Comparison of ENCODE assay signal across 13 cellular contexts in the genomic region with DNA sequence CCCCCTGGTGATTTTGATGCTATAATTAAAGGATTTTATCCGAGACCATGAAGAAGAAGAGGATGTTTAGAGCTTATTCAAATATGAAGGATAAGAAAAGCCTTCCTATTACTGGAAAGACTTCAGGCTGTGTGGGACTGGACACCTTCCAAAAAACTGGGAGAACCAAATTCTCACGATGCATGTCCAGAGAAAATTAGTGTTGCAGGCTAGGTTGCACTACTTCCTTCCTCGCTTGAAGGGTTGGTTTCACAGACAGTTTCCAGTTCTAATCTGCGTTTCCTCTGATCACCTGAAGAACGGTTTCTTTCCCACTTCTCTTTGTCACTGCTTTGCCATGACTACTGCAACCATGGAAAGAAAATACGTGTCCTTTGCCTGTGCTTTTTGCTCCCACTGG. TPM values are rescaled to one million over a fixed set of nuclear protein-coding genes. Genes with fewer than 3 reads are reported as not detected.
DNase-seq lines count a peak whose midpoint lies in the region; ATAC-seq and TF ChIP-seq lines count a peak whose summit lies in the region.
"Had no signal": no experiment of that assay in that cellular context is flagged by ENCODE, and none has a peak within 500 bp of the region (broad histone marks: within the 10 kb centered on the region; RNA-seq: fewer than 3 reads in every experiment).

No MANE protein-coding gene starts in this region.

- H2BK15ac ChIP-seq in mesenchymal stem cell (ENCODE audit: low read depth, poor library complexity, severe bottlenecking), result no peak overlapping the region

- H3K27me3 ChIP-seq in PC-3 (ENCODE audit: low read length), result no peaks in the 10 kb centered on the region
- no peaks in the 10 kb centered on the region for H3K27me3 ChIP-seq in mesenchymal stem cell (ENCODE audit: control insufficient read depth in 1 of 2, insufficient read depth in 1 of 2, low read length in 2 of 2)

- H2AFZ ChIP-seq in PC-3 (ENCODE audit: low read length), result no peak overlapping the region
- no peak overlapping the region for H2AFZ ChIP-seq in mesenchymal stem cell (ENCODE audit: low read depth, low read length)

- H2BK5ac ChIP-seq in mesenchymal stem cell (ENCODE audit: low read depth, low read length, poor library complexity, severe bottlenecking), result no peak overlapping the region

- no peak overlapping the region for H3K9ac ChIP-seq in PC-3 (ENCODE audit: low read length)
- no peak overlapping the region for H3K9ac ChIP-seq in mesenchymal stem cell (ENCODE audit: low read length)

- peaks cover 27% of the 10 kb centered on the region for H3K79me1 ChIP-seq in mesenchymal stem cell (replicated peaks; ENCODE audit: low read length, poor library complexity, severe bottlenecking)

- ATAC-seq in PC-3 (no peak), omental fat pad (ENCODE audit: low FRiP score) (no peak)
- ATAC-seq: Panc1 had no signal

- H3K9me2 ChIP-seq in PC-3 (replicated peaks; ENCODE audit: low read length), result no peaks in the 10 kb centered on the region

- CTCF ChIA-PET in PC-3 (lab: Charles Lee), result interaction anchor here (0.7 kb wide), 1 partner anchor 58 kb away, joined by 3 read pairs; no protein-coding TSS in a partner anchor

- H3K14ac ChIP-seq in mesenchymal stem cell (ENCODE audit: low read length in 2 of 2), result no peak overlapping the region

- H4K20me1 ChIP-seq in PC-3 (ENCODE audit: low read length), result peaks cover 15% of the 10 kb centered on the region; the same call in 1 of the 2 replicates

- peaks cover 56% of the 10 kb centered on the region for H3K79me2 ChIP-seq in PC-3 (ENCODE audit: low read length)

- H3K4me1 ChIP-seq in PC-3 (ENCODE audit: insufficient read depth, low read length) (peaks cover 34% of the 10 kb centered on the region), mesenchymal stem cell (ENCODE audit: control insufficient read depth, insufficient read depth, low read depth, low read length) (peaks cover 11% of the 10 kb centered on the region)

- no peak overlapping the region for H3K4ac ChIP-seq in mesenchymal stem cell (ENCODE audit: low read depth in 1 of 2, low read length in 2 of 2)

- WGBS in mesenchymal stem cell, result 95% methylated on average over 5 of the region's 6 CpGs

- no peaks in the 10 kb centered on the region for H3F3A ChIP-seq in PC-3 (ENCODE audit: low read length, unreplicated experiment)

- H2BK120ac ChIP-seq in mesenchymal stem cell (ENCODE audit: low read depth, low read length), result no peak overlapping the region

- DNase-seq in EH (ENCODE audit: low read depth) (peak; percentile 8), PC-3 (no peak), fibroblast of the aortic adventitia (ENCODE audit: low read depth) (peak; percentile 32), renal cortical epithelial cell (ENCODE audit: low read depth) (peak; percentile 49), omental fat pad (ENCODE audit: low spot score) (no peak), mesenchymal stem cell (no peak)
- no peak for DNase-seq in activated CD4-positive, alpha-beta T cell treated with anti-CD3 and anti-CD28 coated beads, Interleukin-2, amount 50 U/mL, for 4 hours
- no peak for DNase-seq in activated T-helper 1 cell treated with anti-CD3 and anti-CD28 coated beads, Interleukin-12 subunit alpha, Interleukin-12 subunit beta, Interleukin-2, Interleukin-4 antibody, amounts not matched to agents 30 ng/mL and 10 ng/mL and 1 ng/mL, durations not matched to agents 14 hours and 24 hours and 36 hours (ENCODE audit: low spot score)
- DNase-seq: activated CD4-positive, alpha-beta memory T cell treated with anti-CD3 and anti-CD28 coated beads for 36 hours; activated gamma-delta T cell; stimulated activated CD8-positive, alpha-beta memory T cell treated with anti-CD3 and anti-CD28 coated beads, Interleukin-4, amount 100 ng/mL, for 48 hours; T-helper 2 cell had no signal

- H2AK5ac ChIP-seq in mesenchymal stem cell (ENCODE audit: low read length, severe bottlenecking), result no peak overlapping the region

- no peaks in the 10 kb centered on the region for H3K4me1 Mint-ChIP-seq in activated T-helper 1 cell treated with anti-CD3 and anti-CD28 coated beads, Interleukin-12 subunit alpha, Interleukin-12 subunit beta, Interleukin-2, Interleukin-4 antibody, amounts not matched to agents 30 ng/mL and 10 ng/mL and 1 ng/mL, durations not matched to agents 14 hours and 24 hours and 36 hours (ENCODE audit: low read depth)

- H3K27ac Mint-ChIP-seq in activated T-helper 1 cell treated with anti-CD3 and anti-CD28 coated beads, Interleukin-12 subunit alpha, Interleukin-12 subunit beta, Interleukin-2, Interleukin-4 antibody, amounts not matched to agents 30 ng/mL and 10 ng/mL and 1 ng/mL, durations not matched to agents 14 hours and 24 hours and 36 hours, result no peak overlapping the region
- H3K27ac Mint-ChIP-seq: activated CD4-positive, alpha-beta memory T cell treated with anti-CD3 and anti-CD28 coated beads for 36 hours had no signal

- H3K4me3 Mint-ChIP-seq in activated T-helper 1 cell treated with anti-CD3 and anti-CD28 coated beads, Interleukin-12 subunit alpha, Interleukin-12 subunit beta, Interleukin-2, Interleukin-4 antibody, amounts not matched to agents 30 ng/mL and 10 ng/mL and 1 ng/mL, durations not matched to agents 14 hours and 24 hours and 36 hours, result no peak overlapping the region
- H3K4me3 Mint-ChIP-seq: activated CD4-positive, alpha-beta memory T cell treated with anti-CD3 and anti-CD28 coated beads for 36 hours had no signal

- H3K18ac ChIP-seq in mesenchymal stem cell (ENCODE audit: low read depth in 1 of 2, low read length in 2 of 2), result no peak overlapping the region

- TF ChIP-seq CTCF in PC-3 (conservative IDR thresholded peaks at IDR 0.05; ENCODE audit: low read depth, low read length) (no peak), fibroblast of the aortic adventitia (IDR thresholded peaks at IDR 0.05; ENCODE audit: insufficient read depth, low read length) (no peak), omental fat pad (IDR thresholded peaks at IDR 0.05) (no peak)

- H4K8ac ChIP-seq in mesenchymal stem cell (ENCODE audit: low read length), result no peak overlapping the region

- POLR2A ChIA-PET in PC-3 (lab: Charles Lee; ENCODE audit: unreplicated experiment), result no interaction called here

- no peaks in the 10 kb centered on the region for H3K36me3 Mint-ChIP-seq in activated T-helper 1 cell treated with anti-CD3 and anti-CD28 coated beads, Interleukin-12 subunit alpha, Interleukin-12 subunit beta, Interleukin-2, Interleukin-4 antibody, amounts not matched to agents 30 ng/mL and 10 ng/mL and 1 ng/mL, durations not matched to agents 14 hours and 24 hours and 36 hours (ENCODE audit: low read depth)
- H3K36me3 Mint-ChIP-seq: activated CD4-positive, alpha-beta memory T cell treated with anti-CD3 and anti-CD28 coated beads for 36 hours had no signal

- H3K27me3 Mint-ChIP-seq in activated T-helper 1 cell treated with anti-CD3 and anti-CD28 coated beads, Interleukin-12 subunit alpha, Interleukin-12 subunit beta, Interleukin-2, Interleukin-4 antibody, amounts not matched to agents 30 ng/mL and 10 ng/mL and 1 ng/mL, durations not matched to agents 14 hours and 24 hours and 36 hours (ENCODE audit: insufficient read depth), result peaks cover 46% of the 10 kb centered on the region

- H3K4me2 ChIP-seq in PC-3 (ENCODE audit: low read length) (peak overlapping the region; percentile 83), mesenchymal stem cell (ENCODE audit: low read length, poor library complexity, severe bottlenecking) (no peak overlapping the region)

- no peaks in the 10 kb centered on the region for H3K9me3 Mint-ChIP-seq in activated T-helper 1 cell treated with anti-CD3 and anti-CD28 coated beads, Interleukin-12 subunit alpha, Interleukin-12 subunit beta, Interleukin-2, Interleukin-4 antibody, amounts not matched to agents 30 ng/mL and 10 ng/mL and 1 ng/mL, durations not matched to agents 14 hours and 24 hours and 36 hours
- H3K9me3 Mint-ChIP-seq: activated CD4-positive, alpha-beta memory T cell treated with anti-CD3 and anti-CD28 coated beads for 36 hours had no signal

- H4K91ac ChIP-seq in mesenchymal stem cell (ENCODE audit: low read length), result no peak overlapping the region

- H3K27ac ChIP-seq in PC-3 (ENCODE audit: low read length) (no peak overlapping the region), mesenchymal stem cell (ENCODE audit: low read length, poor library complexity, severe bottlenecking) (no peak overlapping the region)

- H3K4me3 ChIP-seq in PC-3 (ENCODE audit: low read length) (peak overlapping the region; percentile 26), fibroblast of the aortic adventitia (ENCODE audit: low read depth, low read length) (no peak overlapping the region), mesenchymal stem cell (ENCODE audit: insufficient read depth in 1 of 2, low read depth in 1 of 2, low read length in 2 of 2) (no peak overlapping the region)

- BruUV-seq in PC-3 (replicated peaks; lab: Mats Ljungman, UMichigan), result no TSS peak

- H3K9me3 ChIP-seq in PC-3 (ENCODE audit: low read length), result no peaks in the 10 kb centered on the region
- no peaks in the 10 kb centered on the region for H3K9me3 ChIP-seq in mesenchymal stem cell (ENCODE audit: control insufficient read depth, low read length)

- intact Hi-C loops in PC-3 (cut with micrococcal nuclease), result no loop called here
- intact Hi-C loops in activated T-helper 1 cell treated with anti-CD3 and anti-CD28 coated beads, Interleukin-12 subunit alpha, Interleukin-12 subunit beta, Interleukin-2, Interleukin-4 antibody, amounts not matched to agents 30 ng/mL and 10 ng/mL and 1 ng/mL, durations not matched to agents 14 hours and 24 hours and 36 hours (cut with micrococcal nuclease), result no loop called here

- no peak overlapping the region for H2BK12ac ChIP-seq in mesenchymal stem cell (ENCODE audit: low read length in 2 of 2)

- H3K23ac ChIP-seq in mesenchymal stem cell (ENCODE audit: low read length in 2 of 2), result no peak overlapping the region

- peaks cover 4% of the 10 kb centered on the region; the same call in 1 of the 2 replicates for H3K36me3 ChIP-seq in PC-3 (ENCODE audit: low read depth, low read length)
- H3K36me3 ChIP-seq in mesenchymal stem cell (ENCODE audit: control insufficient read depth in 1 of 2, insufficient read depth in 2 of 2, low read depth in 1 of 2, low read length in 2 of 2), result peaks cover 0 to 3% of the 10 kb centered on the region in 2 experiments

RNA-seq across cellular contexts. Expression of a gene that starts 2.0 kb away (rescaled TPM):
- total RNA-seq in PC-3 (2014; rRNA removed) (13.3 and 17.7 TPM in 2 replicates), fibroblast of the aortic adventitia (ENCODE audit: low replicate concordance) (2.0 and 12.0 TPM in 2 replicates), renal cortical epithelial cell (10.8 and 14.1 TPM in 2 replicates), omental fat pad (10 to 100 TPM; 15.7 to 31.6 (median 26.7) TPM)
- not detected in 2 replicates for total RNA-seq in activated T-helper 1 cell treated with anti-CD3 and anti-CD28 coated beads, Interleukin-12 subunit alpha, Interleukin-12 subunit beta, Interleukin-2, Interleukin-4 antibody, amounts not matched to agents 30 ng/mL and 10 ng/mL and 1 ng/mL, durations not matched to agents 14 hours and 24 hours and 36 hours
- 5.3 TPM for polyA plus RNA-seq in mesenchymal stem cell (2013, experiment 1 of 2)
- polyA plus RNA-seq in mesenchymal stem cell (2013, experiment 2 of 2), result 5.4 TPM
- total RNA-seq: activated CD4-positive, alpha-beta memory T cell treated with anti-CD3 and anti-CD28 coated beads for 36 hours had no signal

RNA-seq across cellular contexts. Expression of a gene that starts 36.6 kb away (rescaled TPM):
- total RNA-seq in PC-3 (2014; rRNA removed) (48.5 and 50.2 TPM in 2 replicates), fibroblast of the aortic adventitia (ENCODE audit: low replicate concordance) (0.72 and 4.3 TPM in 2 replicates), renal cortical epithelial cell (4.0 and 5.0 TPM in 2 replicates), omental fat pad (100 to 1,000 TPM in 3 of 4 donors, 10 to 100 TPM in 1; 87.2 to 394 (median 192) TPM)
- total RNA-seq in activated T-helper 1 cell treated with anti-CD3 and anti-CD28 coated beads, Interleukin-12 subunit alpha, Interleukin-12 subunit beta, Interleukin-2, Interleukin-4 antibody, amounts not matched to agents 30 ng/mL and 10 ng/mL and 1 ng/mL, durations not matched to agents 14 hours and 24 hours and 36 hours, result not detected in 2 replicates
- 2.4 TPM for polyA plus RNA-seq in mesenchymal stem cell (2013, experiment 1 of 2)
- 1.9 TPM for polyA plus RNA-seq in mesenchymal stem cell (2013, experiment 2 of 2)
- total RNA-seq: activated CD4-positive, alpha-beta memory T cell treated with anti-CD3 and anti-CD28 coated beads for 36 hours had no signal

RNA-seq across cellular contexts. Expression of a gene that starts 60.0 kb away (rescaled TPM):
- total RNA-seq in PC-3 (2014; rRNA removed) (5.9 and 6.3 TPM in 2 replicates), fibroblast of the aortic adventitia (ENCODE audit: low replicate concordance) (0.09 TPM in 1 of 2 replicates, not detected in the other), renal cortical epithelial cell (6.9 and 10.7 TPM in 2 replicates), omental fat pad (10 to 100 TPM; 27.4 to 63.0 (median 38.9) TPM)
- total RNA-seq in activated T-helper 1 cell treated with anti-CD3 and anti-CD28 coated beads, Interleukin-12 subunit alpha, Interleukin-12 subunit beta, Interleukin-2, Interleukin-4 antibody, amounts not matched to agents 30 ng/mL and 10 ng/mL and 1 ng/mL, durations not matched to agents 14 hours and 24 hours and 36 hours, result 0.05 TPM in 1 of 2 replicates, not detected in the other
- polyA plus RNA-seq in mesenchymal stem cell (2013, experiment 1 of 2), result 3.3 TPM
- polyA plus RNA-seq in mesenchymal stem cell (2013, experiment 2 of 2), result 3.3 TPM

Comparison
In these comparisons a context has a peak if more than half of its experiments do, and no peak if none do; other contexts are left out.
1. DNase-seq: peak in EH (single experiment), fibroblast of the aortic adventitia (single experiment) and renal cortical epithelial cell (single experiment); none in PC-3 (single experiment), omental fat pad (single experiment), activated CD4-positive, alpha-beta T cell treated with anti-CD3 and anti-CD28 coated beads, Interleukin-2, amount 50 U/mL, for 4 hours (0 of 2), activated T-helper 1 cell treated with anti-CD3 and anti-CD28 coated beads, Interleukin-12 subunit alpha, Interleukin-12 subunit beta, Interleukin-2, Interleukin-4 antibody, amounts not matched to agents 30 ng/mL and 10 ng/mL and 1 ng/mL, durations not matched to agents 14 hours and 24 hours and 36 hours (single experiment) and mesenchymal stem cell (single experiment).